Comparison of ENCODE assay signal across 1 cellular context in the genomic region with DNA sequence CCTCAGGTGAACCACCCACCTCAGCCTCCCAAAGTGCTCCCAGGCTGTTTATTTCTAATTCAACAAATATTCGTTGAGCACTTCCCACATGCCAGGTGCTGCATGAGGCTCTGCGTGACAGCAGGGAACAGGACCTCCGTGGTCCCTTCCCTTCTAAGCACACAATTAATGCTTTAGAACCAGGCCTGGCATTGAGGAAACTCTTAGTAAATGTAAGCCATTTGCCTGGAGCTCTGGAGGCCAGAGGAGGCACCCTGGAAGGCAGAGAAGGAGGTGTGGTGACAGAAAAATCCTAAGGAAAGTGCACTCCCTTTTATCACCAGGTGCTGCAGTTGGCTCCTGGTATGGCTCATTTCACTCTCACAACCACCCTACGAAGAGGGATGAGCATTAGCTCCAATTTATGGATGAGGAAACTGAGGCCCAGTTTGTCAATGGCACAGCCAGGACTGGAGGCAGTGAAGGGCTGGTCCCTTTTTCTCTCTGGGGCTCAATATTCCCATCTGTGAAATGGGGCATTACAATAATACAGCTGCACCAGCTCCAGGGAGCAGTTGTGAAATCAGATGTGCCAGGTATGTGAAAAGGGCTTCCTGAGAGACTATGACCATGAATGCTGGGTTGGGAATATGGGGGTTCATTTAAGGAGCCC.
TF ChIP-seq lines count a peak whose summit lies in the region.

No MANE protein-coding gene starts in this region.

TF ChIP-seq in K562, 482 proteins besides CTCF, POLR2A, EP300 and RAD21 (continued from another document):
- TF ChIP-seq E2F5 (CRISPR knock-in tag; IDR thresholded peaks at IDR 0.05) (no peak), ATF7 (IDR thresholded peaks at IDR 0.05) (no peak), KDM1A (IDR thresholded peaks at IDR 0.05) (peak; percentile 70 to 89), ZNF707 (CRISPR knock-in tag; conservative IDR thresholded peaks at IDR 0.05) (no peak), PTBP1 (IDR thresholded peaks at IDR 0.05; ENCODE audit: low read depth, low read length) (peak; percentile 83; the same call in 1 of the 2 replicates), HMGN3 (IDR thresholded peaks at IDR 0.05; ENCODE audit: borderline replicate concordance, extremely low read depth, insufficient read length, low read depth, low read length) (no peak), RBM25 (IDR thresholded peaks at IDR 0.05; ENCODE audit: low read depth, low read length, severe bottlenecking) (peak; percentile 96), CEBPB (tag; IDR thresholded peaks at IDR 0.05) (no peak), ZNF785 (CRISPR knock-in tag; IDR thresholded peaks at IDR 0.05) (no peak), ZNF347 (CRISPR knock-in tag; IDR thresholded peaks at IDR 0.05; ENCODE audit: low read depth) (no peak), HINFP (tag; conservative IDR thresholded peaks at IDR 0.05; ENCODE audit: low read depth) (no peak), CHD4 (IDR thresholded peaks at IDR 0.05; ENCODE audit: insufficient read depth, insufficient replicate concordance, low read depth, low read length, poor library complexity, severe bottlenecking) (peak; percentile 81), RCOR1 (IDR thresholded peaks at IDR 0.05; ENCODE audit: borderline replicate concordance in 1 of 2, low read depth in 2 of 2, low read length in 2 of 2) (peak in 1 of 2 experiments; percentile 75; a peak in 2 of 4 replicates), ZNF311 (CRISPR knock-in tag; IDR thresholded peaks at IDR 0.05) (no peak), CREB1 (IDR thresholded peaks at IDR 0.05) (no peak), CREB1 (CRISPR knock-in tag; IDR thresholded peaks at IDR 0.05) (no peak), POLR2H (tag; IDR thresholded peaks at IDR 0.05; ENCODE audit: low read depth) (no peak), KLF16 (IDR thresholded peaks at IDR 0.05) (no peak), HDAC1 (IDR thresholded peaks at IDR 0.05) (peak in 1 of 2 experiments; percentile 12; a peak in 1 of 4 replicates), LARP7 (IDR thresholded peaks at IDR 0.05) (no peak), ZBTB40 (IDR thresholded peaks at IDR 0.05) (no peak), ZBTB40 (CRISPR knock-in tag; IDR thresholded peaks at IDR 0.05) (no peak), MTA3 (IDR thresholded peaks at IDR 0.05; ENCODE audit: borderline replicate concordance) (no peak), BHLHE40 (IDR thresholded peaks at IDR 0.05; ENCODE audit: low read length) (no peak), ADNP (tag; IDR thresholded peaks at IDR 0.05) (peak; percentile 88), BCOR (IDR thresholded peaks at IDR 0.05) (peak; percentile 92), KDM4B (IDR thresholded peaks at IDR 0.05; ENCODE audit: borderline replicate concordance in 2 of 2, low read depth in 1 of 2) (no peak), MEF2D (tag; conservative IDR thresholded peaks at IDR 0.05; ENCODE audit: low read depth) (no peak), HDAC2 (IDR thresholded peaks at IDR 0.05) (peak; percentile 77; the same call in 1 of the 2 replicates), TEAD1 (CRISPR knock-in tag; IDR thresholded peaks at IDR 0.05) (no peak), KDM5B (IDR thresholded peaks at IDR 0.05; ENCODE audit: insufficient replicate concordance, low read depth, low read length) (no peak), SPI1 (IDR thresholded peaks at IDR 0.05; ENCODE audit: borderline replicate concordance, low read depth, low read length) (no peak), SMARCA5 (IDR thresholded peaks at IDR 0.05) (peak; percentile 84)
- TF ChIP-seq, protein P1, sequence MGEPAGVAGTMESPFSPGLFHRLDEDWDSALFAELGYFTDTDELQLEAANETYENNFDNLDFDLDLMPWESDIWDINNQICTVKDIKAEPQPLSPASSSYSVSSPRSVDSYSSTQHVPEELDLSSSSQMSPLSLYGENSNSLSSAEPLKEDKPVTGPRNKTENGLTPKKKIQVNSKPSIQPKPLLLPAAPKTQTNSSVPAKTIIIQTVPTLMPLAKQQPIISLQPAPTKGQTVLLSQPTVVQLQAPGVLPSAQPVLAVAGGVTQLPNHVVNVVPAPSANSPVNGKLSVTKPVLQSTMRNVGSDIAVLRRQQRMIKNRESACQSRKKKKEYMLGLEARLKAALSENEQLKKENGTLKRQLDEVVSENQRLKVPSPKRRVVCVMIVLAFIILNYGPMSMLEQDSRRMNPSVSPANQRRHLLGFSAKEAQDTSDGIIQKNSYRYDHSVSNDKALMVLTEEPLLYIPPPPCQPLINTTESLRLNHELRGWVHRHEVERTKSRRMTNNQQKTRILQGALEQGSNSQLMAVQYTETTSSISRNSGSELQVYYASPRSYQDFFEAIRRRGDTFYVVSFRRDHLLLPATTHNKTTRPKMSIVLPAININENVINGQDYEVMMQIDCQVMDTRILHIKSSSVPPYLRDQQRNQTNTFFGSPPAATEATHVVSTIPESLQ (CRISPR knock-in tag; IDR thresholded peaks at IDR 0.05) = no peak
- TF ChIP-seq, protein P2, sequence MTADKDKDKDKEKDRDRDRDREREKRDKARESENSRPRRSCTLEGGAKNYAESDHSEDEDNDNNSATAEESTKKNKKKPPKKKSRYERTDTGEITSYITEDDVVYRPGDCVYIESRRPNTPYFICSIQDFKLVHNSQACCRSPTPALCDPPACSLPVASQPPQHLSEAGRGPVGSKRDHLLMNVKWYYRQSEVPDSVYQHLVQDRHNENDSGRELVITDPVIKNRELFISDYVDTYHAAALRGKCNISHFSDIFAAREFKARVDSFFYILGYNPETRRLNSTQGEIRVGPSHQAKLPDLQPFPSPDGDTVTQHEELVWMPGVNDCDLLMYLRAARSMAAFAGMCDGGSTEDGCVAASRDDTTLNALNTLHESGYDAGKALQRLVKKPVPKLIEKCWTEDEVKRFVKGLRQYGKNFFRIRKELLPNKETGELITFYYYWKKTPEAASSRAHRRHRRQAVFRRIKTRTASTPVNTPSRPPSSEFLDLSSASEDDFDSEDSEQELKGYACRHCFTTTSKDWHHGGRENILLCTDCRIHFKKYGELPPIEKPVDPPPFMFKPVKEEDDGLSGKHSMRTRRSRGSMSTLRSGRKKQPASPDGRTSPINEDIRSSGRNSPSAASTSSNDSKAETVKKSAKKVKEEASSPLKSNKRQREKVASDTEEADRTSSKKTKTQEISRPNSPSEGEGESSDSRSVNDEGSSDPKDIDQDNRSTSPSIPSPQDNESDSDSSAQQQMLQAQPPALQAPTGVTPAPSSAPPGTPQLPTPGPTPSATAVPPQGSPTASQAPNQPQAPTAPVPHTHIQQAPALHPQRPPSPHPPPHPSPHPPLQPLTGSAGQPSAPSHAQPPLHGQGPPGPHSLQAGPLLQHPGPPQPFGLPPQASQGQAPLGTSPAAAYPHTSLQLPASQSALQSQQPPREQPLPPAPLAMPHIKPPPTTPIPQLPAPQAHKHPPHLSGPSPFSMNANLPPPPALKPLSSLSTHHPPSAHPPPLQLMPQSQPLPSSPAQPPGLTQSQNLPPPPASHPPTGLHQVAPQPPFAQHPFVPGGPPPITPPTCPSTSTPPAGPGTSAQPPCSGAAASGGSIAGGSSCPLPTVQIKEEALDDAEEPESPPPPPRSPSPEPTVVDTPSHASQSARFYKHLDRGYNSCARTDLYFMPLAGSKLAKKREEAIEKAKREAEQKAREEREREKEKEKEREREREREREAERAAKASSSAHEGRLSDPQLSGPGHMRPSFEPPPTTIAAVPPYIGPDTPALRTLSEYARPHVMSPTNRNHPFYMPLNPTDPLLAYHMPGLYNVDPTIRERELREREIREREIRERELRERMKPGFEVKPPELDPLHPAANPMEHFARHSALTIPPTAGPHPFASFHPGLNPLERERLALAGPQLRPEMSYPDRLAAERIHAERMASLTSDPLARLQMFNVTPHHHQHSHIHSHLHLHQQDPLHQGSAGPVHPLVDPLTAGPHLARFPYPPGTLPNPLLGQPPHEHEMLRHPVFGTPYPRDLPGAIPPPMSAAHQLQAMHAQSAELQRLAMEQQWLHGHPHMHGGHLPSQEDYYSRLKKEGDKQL (CRISPR knock-in tag; IDR thresholded peaks at IDR 0.05; ENCODE audit: borderline replicate concordance) = no peak
